In genomic region chr7:42155836-42156540, GRCh38 we compare ENCODE assay signal across 20 cellular contexts.
A peak's percentile ranks its signal among the peaks of the same experiment; 100 is the strongest.
DNase-seq lines count a peak whose midpoint lies in the region; ATAC-seq and TF ChIP-seq lines count a peak whose summit lies in the region.
"Had no signal": no experiment of that assay in that cellular context is flagged by ENCODE, and none has a peak within 500 bp of the region (broad histone marks: within the 10 kb centered on the region; RNA-seq: fewer than 3 reads in every experiment).

No MANE protein-coding gene starts in this region.

- H3K27ac Mint-ChIP-seq in nephron progenitor cell = peak overlapping the region; percentile 94
- H3K27ac Mint-ChIP-seq: CD4-positive, alpha-beta T cell had no signal

- H3K4me3 ChIP-seq in cardiac muscle cell (no peak overlapping the region), epithelial cell of esophagus (ENCODE audit: low read length) (no peak overlapping the region), stomach (no peak overlapping the region)
- H3K4me3 ChIP-seq: colonic mucosa, skin epidermis, thoracic aorta had no signal

- H3K4me3 Mint-ChIP-seq in nephron progenitor cell = peak overlapping the region; percentile 57
- H3K4me3 Mint-ChIP-seq: CD4-positive, alpha-beta T cell had no signal

- intact Hi-C loops in Right ventricle myocardium superior (cut with DNase I) (no loop called here), stomach (cut with DNase I; ENCODE audit: low total_unique reads) (no loop called here)

- ATAC-seq in Right ventricle myocardium superior (ENCODE audit: poor library complexity) = no peak
- ATAC-seq: HepG2, Panc1 had no signal

- DNase-seq in cardiac muscle cell (ENCODE audit: low read depth in 1 of 2, low spot score in 1 of 2) = peak in 1 of 2 donors; percentile 3
- no peak for DNase-seq in Right ventricle myocardium superior
- DNase-seq in epithelial cell of esophagus (ENCODE audit: low read depth) = peak; percentile 42
- DNase-seq in nephron progenitor cell = no peak
- DNase-seq in mucosa of gallbladder (ENCODE audit: low spot score) = no peak
- DNase-seq in stimulated activated CD8-positive, alpha-beta memory T cell treated with anti-CD3 and anti-CD28 coated beads, Interleukin-4, amount 100 ng/mL, for 48 hours = no peak
- DNase-seq in stomach = no peak
- no peak for DNase-seq in NCI-H1694 treated with DMSO at 0.1 percent for 48 hours (lab: John Stamatoyannopoulos, UW)
- DNase-seq: 8988T; amniotic stem cell; CD4-positive, alpha-beta T cell; colonic mucosa; DMS79 treated with DMSO at 0.1 percent for 48 hours; NCI-H1930; NCI-H524; stimulated activated CD4-positive, alpha-beta T cell treated with anti-CD3 and anti-CD28 coated beads, Interleukin-4, amount 100 ng/mL, for 4 hours had no signal

- 71 to 88% (median 83%) methylated on average over 8 of the region's 8 CpGs for WGBS in stomach, 5 donors

- H3K9me3 ChIP-seq in cardiac muscle cell (ENCODE audit: low read depth) (no peaks in the 10 kb centered on the region), stomach (no peaks in the 10 kb centered on the region)
- H3K9me3 ChIP-seq: colonic mucosa, thoracic aorta had no signal

- H3K27me3 Mint-ChIP-seq in nephron progenitor cell (ENCODE audit: low read depth, poor library complexity) = no peaks in the 10 kb centered on the region
- H3K27me3 Mint-ChIP-seq: CD4-positive, alpha-beta T cell had no signal

- TF ChIP-seq CTCF in cardiac muscle cell (IDR thresholded peaks at IDR 0.05; ENCODE audit: low read depth, low read length) = no peak
- no peak for TF ChIP-seq CTCF in epithelial cell of esophagus (IDR thresholded peaks at IDR 0.05; ENCODE audit: insufficient read depth, low read depth, low read length, missing control alignments)
- no peak for TF ChIP-seq CTCF in nephron progenitor cell (IDR thresholded peaks at IDR 0.05)
- TF ChIP-seq CTCF in stomach (IDR thresholded peaks at IDR 0.05) = no peak

- H3K36me3 ChIP-seq in cardiac muscle cell (no peaks in the 10 kb centered on the region), stomach (no peaks in the 10 kb centered on the region)
- H3K36me3 ChIP-seq: colonic mucosa, thoracic aorta had no signal

- no peaks in the 10 kb centered on the region for H3K36me3 Mint-ChIP-seq in nephron progenitor cell (ENCODE audit: low read depth)

- H3K27ac ChIP-seq in cardiac muscle cell (peak overlapping the region; percentile 51), stomach (no peak overlapping the region)
- H3K27ac ChIP-seq: colonic mucosa, thoracic aorta had no signal

- no peaks in the 10 kb centered on the region for H3K27me3 ChIP-seq in cardiac muscle cell
- H3K27me3 ChIP-seq in stomach = no peaks in the 10 kb centered on the region
- H3K27me3 ChIP-seq: colonic mucosa had no signal

- no peaks in the 10 kb centered on the region for H3K9me3 Mint-ChIP-seq in nephron progenitor cell
- H3K9me3 Mint-ChIP-seq: CD4-positive, alpha-beta T cell had no signal

- TF ChIP-seq POLR2A in stomach (IDR thresholded peaks at IDR 0.05) = no peak

- H3K4me1 ChIP-seq in cardiac muscle cell (ENCODE audit: low read depth) (peaks cover 55% of the 10 kb centered on the region), stomach (peaks cover 0 to 26% (median 6%) of the 10 kb centered on the region in 4 donors)
- H3K4me1 ChIP-seq: colonic mucosa had no signal

- H3K4me1 Mint-ChIP-seq in nephron progenitor cell = peaks cover 5% of the 10 kb centered on the region

- TF ChIP-seq EP300 in stomach (IDR thresholded peaks at IDR 0.05) = no peak
